In genomic region chr11:11841605-11842425, GRCh38 we compare ENCODE assay signal across 8 cellular contexts. TPM values are rescaled to one million over a fixed set of nuclear protein-coding genes. Genes with fewer than 3 reads are reported as not detected.
A peak's percentile ranks its signal among the peaks of the same experiment; 100 is the strongest.
DNase-seq lines count a peak whose midpoint lies in the region; ATAC-seq and TF ChIP-seq lines count a peak whose summit lies in the region.

USP47 (plus strand) TSS chr11:11841972; CDS start chr11:11842186, 214 bp downstream.

- peak; percentile 85 for TF ChIP-seq POLR2A in uterus (IDR thresholded peaks at IDR 0.05)

- intact Hi-C loops in uterus (cut with DNase I; ENCODE audit: low total_unique reads) = no loop called here

- peaks cover 13% of the 10 kb centered on the region for H3K27me3 Mint-ChIP-seq in T-helper 1 cell treated with Interleukin-12 subunit alpha and Interleukin-12 subunit beta and Interleukin-4 antibody, amounts not matched to agents 30 μg/mL and 1 μg/mL, for 36 hours (ENCODE audit: low read depth)

- H3K27ac Mint-ChIP-seq in T-helper 1 cell treated with Interleukin-12 subunit alpha and Interleukin-12 subunit beta and Interleukin-4 antibody, amounts not matched to agents 30 μg/mL and 1 μg/mL, for 36 hours = peak within 1 kb of the TSS; percentile 68

- peaks cover 0 to 42% of the 10 kb centered on the region in 2 donors for H3K4me1 ChIP-seq in right atrium auricular region
- peaks cover 0 to 11% of the 10 kb centered on the region in 2 donors for H3K4me1 ChIP-seq in uterus

- H3K27me3 ChIP-seq in right atrium auricular region = no peaks in the 10 kb centered on the region
- no peaks in the 10 kb centered on the region for H3K27me3 ChIP-seq in uterus

- no peaks in the 10 kb centered on the region for H3K9me3 Mint-ChIP-seq in T-helper 1 cell treated with Interleukin-12 subunit alpha and Interleukin-12 subunit beta and Interleukin-4 antibody, amounts not matched to agents 30 μg/mL and 1 μg/mL, for 36 hours

- peak; percentile 39 for ATAC-seq in GM18499 (IDR thresholded peaks at IDR 0.05; ENCODE audit: insufficient read depth, unreplicated experiment)
- ATAC-seq in HG02884 (IDR thresholded peaks at IDR 0.05; ENCODE audit: unreplicated experiment) = peak; percentile 56

- peak within 1 kb of the TSS; percentile 99 for H3K27ac ChIP-seq in right atrium auricular region
- peak within 1 kb of the TSS; percentile 98 to 99 for H3K27ac ChIP-seq in uterus

- H3K4me3 ChIP-seq in right atrium auricular region (peak within 1 kb of the TSS; percentile 73 to 75), uterus (peak within 1 kb of the TSS; percentile 86 to 89)

- H3K36me3 ChIP-seq in right atrium auricular region (no peaks in the 10 kb centered on the region), uterus (no peaks in the 10 kb centered on the region)

- H3K9me3 ChIP-seq in right atrium auricular region = no peaks in the 10 kb centered on the region
- H3K9me3 ChIP-seq in uterus = no peaks in the 10 kb centered on the region

- H3K4me1 Mint-ChIP-seq in T-helper 1 cell treated with Interleukin-12 subunit alpha and Interleukin-12 subunit beta and Interleukin-4 antibody, amounts not matched to agents 30 μg/mL and 1 μg/mL, for 36 hours (ENCODE audit: low read depth) = peaks cover 18% of the 10 kb centered on the region

- peaks cover 4% of the 10 kb centered on the region for H3K36me3 Mint-ChIP-seq in T-helper 1 cell treated with Interleukin-12 subunit alpha and Interleukin-12 subunit beta and Interleukin-4 antibody, amounts not matched to agents 30 μg/mL and 1 μg/mL, for 36 hours (ENCODE audit: low read depth)

- peak within 1 kb of the TSS; percentile 58 for H3K4me3 Mint-ChIP-seq in T-helper 1 cell treated with Interleukin-12 subunit alpha and Interleukin-12 subunit beta and Interleukin-4 antibody, amounts not matched to agents 30 μg/mL and 1 μg/mL, for 36 hours

- DNase-seq in NCI-H146 (lab: John Stamatoyannopoulos, UW) = peak; percentile 92
- peak in 54 of 56 donors; percentile 22 to 95 (median 80) for DNase-seq in amygdala (lab: John Stamatoyannopoulos, UW)
- DNase-seq in right atrium auricular region (ENCODE audit: low spot score) = peak; percentile 86
- no peak for DNase-seq in pulmonary artery endothelial cell (ENCODE audit: low read depth, low spot score)
- DNase-seq in uterus = peak; percentile 87 to 90

- peak; percentile 55 to 76 for TF ChIP-seq CTCF in right atrium auricular region (IDR thresholded peaks at IDR 0.05)
- peak; percentile 43 to 80 (median 76) for TF ChIP-seq CTCF in uterus (IDR thresholded peaks at IDR 0.05)

RNA-seq across cellular contexts. Expression of gene USP47, which starts in this region (rescaled TPM):
- total RNA-seq in right atrium auricular region (10 to 100 TPM; 58.7 to 61.3 TPM), pulmonary artery endothelial cell (61.9 and 73.3 TPM in 2 replicates), uterus (100 to 1,000 TPM in 3 of 4 donors, 10 to 100 TPM in 1; 83.4 to 247 (median 146) TPM)
